In genomic region chr11:45930031-45930794, GRCh38 we compare ENCODE assay signal across 9 cellular contexts. TPM values are rescaled to one million over a fixed set of nuclear protein-coding genes. Genes with fewer than 3 reads are reported as not detected.
DNase-seq lines count a peak whose midpoint lies in the region; ATAC-seq, FAIRE-seq and TF ChIP-seq lines count a peak whose summit lies in the region.
"Had no signal": no experiment of that assay in that cellular context is flagged by ENCODE, and none has a peak within 500 bp of the region (broad histone marks: within the 10 kb centered on the region; RNA-seq: fewer than 3 reads in every experiment).

No MANE protein-coding gene starts in this region.

- peak in 3 of 10 experiments; percentile 30 to 35 (median 35) for DNase-seq in CD4-positive, alpha-beta T cell
- DNase-seq in NCI-H2107 (lab: John Stamatoyannopoulos, UW) (peak; percentile 64), memory B cell (ENCODE audit: low spot score in 2 of 2) (peak; percentile 80 to 84), RCC 7860 (ENCODE audit: low spot score) (no peak), H54 (ENCODE audit: insufficient read length, low spot score) (no peak)

- POLR2A ChIA-PET in CD4-positive, alpha-beta T cell (lab: Charles Lee), result interaction anchor here (0.6 to 2.6 kb wide), 2 partner anchors 12 to 52 kb away, joined by 3 to 22 read pairs; partner anchors contain the start of gene PEX16

- H3K4me3 Mint-ChIP-seq in CD4-positive, alpha-beta T cell, result peak overlapping the region; percentile 64
- peak overlapping the region; percentile 67 for H3K4me3 Mint-ChIP-seq in activated T-helper 17 cell treated with anti-CD3 and anti-CD28 coated beads, Interleukin-2, amount 50 U/mL, for 72 hours
- H3K4me3 Mint-ChIP-seq in memory B cell, result peak overlapping the region; percentile 86
- H3K4me3 Mint-ChIP-seq: neural crest cell had no signal

- no peaks in the 10 kb centered on the region for H3K9me3 ChIP-seq in CD4-positive, alpha-beta T cell (ENCODE audit: control insufficient read depth, low read length)

- no peak for TF ChIP-seq CTCF in CD4-positive, alpha-beta T cell (IDR thresholded peaks at IDR 0.05)

- H3K36me3 Mint-ChIP-seq in CD4-positive, alpha-beta T cell (ENCODE audit: low read depth), result peaks cover 34% of the 10 kb centered on the region
- H3K36me3 Mint-ChIP-seq in activated T-helper 17 cell treated with anti-CD3 and anti-CD28 coated beads, Interleukin-2, amount 50 U/mL, for 72 hours (ENCODE audit: low read depth), result peaks cover 34% of the 10 kb centered on the region
- H3K36me3 Mint-ChIP-seq in memory B cell, result peaks cover 12% of the 10 kb centered on the region

- H3K9me3 Mint-ChIP-seq in CD4-positive, alpha-beta T cell, result no peaks in the 10 kb centered on the region
- no peaks in the 10 kb centered on the region for H3K9me3 Mint-ChIP-seq in activated T-helper 17 cell treated with anti-CD3 and anti-CD28 coated beads, Interleukin-2, amount 50 U/mL, for 72 hours
- no peaks in the 10 kb centered on the region for H3K9me3 Mint-ChIP-seq in memory B cell
- H3K9me3 Mint-ChIP-seq: neural crest cell had no signal

- no peak for TF ChIP-seq POLR2A in H54 (IDR thresholded peaks at IDR 0.05; ENCODE audit: low read depth, low read length)

- intact Hi-C loops in CD4-positive, alpha-beta T cell (cut with DNase I, micrococcal nuclease), result no loop called here

- no peaks in the 10 kb centered on the region for H3K27me3 Mint-ChIP-seq in CD4-positive, alpha-beta T cell
- no peaks in the 10 kb centered on the region for H3K27me3 Mint-ChIP-seq in activated T-helper 17 cell treated with anti-CD3 and anti-CD28 coated beads, Interleukin-2, amount 50 U/mL, for 72 hours
- no peaks in the 10 kb centered on the region for H3K27me3 Mint-ChIP-seq in memory B cell

- H3K27ac ChIP-seq in CD4-positive, alpha-beta T cell (ENCODE audit: low read depth, low read length), result peak overlapping the region; percentile 26

- CTCF ChIA-PET in CD4-positive, alpha-beta T cell (lab: Charles Lee), result no interaction called here

- ATAC-seq in CD4-positive, alpha-beta T cell (ENCODE audit: poor library complexity), result peak; percentile 80
- ATAC-seq in GM19035 (IDR thresholded peaks at IDR 0.05; ENCODE audit: unreplicated experiment) (peak; percentile 95), HG03045 (IDR thresholded peaks at IDR 0.05; ENCODE audit: unreplicated experiment) (peak; percentile 87), memory B cell (ENCODE audit: low read depth) (peak; percentile 88)
- peak; percentile 69 for ATAC-seq in activated T-helper 17 cell treated with anti-CD3 and anti-CD28 coated beads, Interleukin-2, amount 50 U/mL, for 72 hours (replicated peaks)

- FAIRE-seq in RCC 7860 (lab: Jason Lieb, UNC) (no peak), H54 (lab: Jason Lieb, UNC) (no peak)

- no peaks in the 10 kb centered on the region for H3K27me3 ChIP-seq in CD4-positive, alpha-beta T cell (ENCODE audit: control insufficient read depth, insufficient read depth, low read length)

- peaks cover 25% of the 10 kb centered on the region for H3K4me1 Mint-ChIP-seq in CD4-positive, alpha-beta T cell (ENCODE audit: low read depth)
- H3K4me1 Mint-ChIP-seq in activated T-helper 17 cell treated with anti-CD3 and anti-CD28 coated beads, Interleukin-2, amount 50 U/mL, for 72 hours, result peaks cover 19% of the 10 kb centered on the region
- H3K4me1 Mint-ChIP-seq in memory B cell, result peaks cover 54% of the 10 kb centered on the region
- H3K4me1 Mint-ChIP-seq: neural crest cell had no signal

- H3K27ac Mint-ChIP-seq in CD4-positive, alpha-beta T cell, result peak overlapping the region; percentile 82
- peak overlapping the region; percentile 89 for H3K27ac Mint-ChIP-seq in activated T-helper 17 cell treated with anti-CD3 and anti-CD28 coated beads, Interleukin-2, amount 50 U/mL, for 72 hours
- peak overlapping the region; percentile 95 for H3K27ac Mint-ChIP-seq in memory B cell

RNA-seq across cellular contexts. Expression of gene LARGE2, which starts 7.8 kb away (rescaled TPM):
- total RNA-seq in CD4-positive, alpha-beta T cell, result 1 to 10 TPM; 2.7 to 3.5 TPM
- total RNA-seq in activated T-helper 17 cell treated with anti-CD3 and anti-CD28 coated beads, Interleukin-2, amount 50 U/mL, for 72 hours, result 1 to 10 TPM in 1 of 2 donors, under 1 TPM in 1; 0.80 to 1.8 TPM
- total RNA-seq: neural crest cell had no signal

RNA-seq across cellular contexts. Expression of gene PEX16, which starts 12.5 kb away (rescaled TPM):
- 10 to 100 TPM; 56.3 to 62.0 TPM for total RNA-seq in CD4-positive, alpha-beta T cell
- total RNA-seq in activated T-helper 17 cell treated with anti-CD3 and anti-CD28 coated beads, Interleukin-2, amount 50 U/mL, for 72 hours, result 10 to 100 TPM; 27.9 to 45.4 TPM

RNA-seq across cellular contexts. Expression of gene FREY1, which starts 23.1 kb away (rescaled TPM):
- total RNA-seq in CD4-positive, alpha-beta T cell, result 1 to 10 TPM; 5.7 to 6.0 TPM
- total RNA-seq in activated T-helper 17 cell treated with anti-CD3 and anti-CD28 coated beads, Interleukin-2, amount 50 U/mL, for 72 hours, result 1 to 10 TPM; 1.8 to 2.7 TPM

RNA-seq across cellular contexts. Expression of gene MAPK8IP1, which starts 44.8 kb away (rescaled TPM):
- 1 to 10 TPM; 2.3 to 2.4 TPM for total RNA-seq in CD4-positive, alpha-beta T cell
- under 1 TPM; 0.65 to 0.93 TPM for total RNA-seq in activated T-helper 17 cell treated with anti-CD3 and anti-CD28 coated beads, Interleukin-2, amount 50 U/mL, for 72 hours

Comparison
In these comparisons a context has a peak if more than half of its experiments do, and no peak if none do; other contexts are left out.
1. DNase-seq: peak in NCI-H2107 (single experiment) and memory B cell (2 of 2); none in RCC 7860 (single experiment) and H54 (single experiment).
2. Peak in every context shown above with its lines, with median percentiles within 50 percentile points of each other: ATAC-seq, H3K27ac Mint-ChIP-seq and H3K4me3 Mint-ChIP-seq.